14 cellular contexts compared by ENCODE assay signal in the genomic region with DNA sequence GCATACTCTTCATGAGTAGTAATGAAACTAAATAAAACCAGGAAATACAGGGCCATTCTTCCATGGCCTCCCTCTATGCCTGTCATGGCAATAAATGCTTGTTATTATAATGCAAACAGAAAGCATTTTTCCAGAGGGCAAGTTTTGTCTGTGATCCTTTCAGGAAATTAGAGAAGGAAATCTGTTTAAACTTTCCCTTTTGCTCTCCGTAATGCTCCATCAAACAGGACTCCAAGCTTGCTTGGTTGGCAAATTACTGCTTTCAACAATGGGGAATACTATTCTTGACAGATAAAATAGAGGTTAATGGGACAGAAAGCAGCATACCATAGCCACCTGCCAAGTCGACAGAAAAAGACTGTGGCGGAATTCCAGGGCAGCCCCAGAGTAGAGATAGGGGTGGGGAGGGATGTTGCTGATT.
DNase-seq lines count a peak whose midpoint lies in the region; ATAC-seq and TF ChIP-seq lines count a peak whose summit lies in the region.
"Had no signal": no experiment of that assay in that cellular context is flagged by ENCODE, and none has a peak within 500 bp of the region (broad histone marks: within the 10 kb centered on the region; RNA-seq: fewer than 3 reads in every experiment).

No MANE protein-coding gene starts in this region.

- intact Hi-C loops in heart right ventricle (cut with DNase I), result no loop called here

- CTCF ChIA-PET in SK-N-SH (lab: Yijun Ruan, JAX), result no interaction called here

- no peak overlapping the region for H2AFZ ChIP-seq in SK-N-SH (ENCODE audit: low read depth)
- no peak overlapping the region for H2AFZ ChIP-seq in neural cell (ENCODE audit: low read depth, low read length)

- peak; percentile 21 for DNase-seq in ELF-1 (ENCODE audit: low read depth, low spot score)
- DNase-seq in SK-N-SH, result no peak
- DNase-seq in heart right ventricle, result peak; percentile 35 to 50
- DNase-seq in NCI-H774 (lab: John Stamatoyannopoulos, UW), result no peak
- DNase-seq in stimulated activated CD4-positive, alpha-beta T cell treated with anti-CD3 and anti-CD28 coated beads, Interleukin-2, amount 100 ng/mL, for 48 hours, result no peak
- no peak for DNase-seq in AG20443 (ENCODE audit: low spot score)
- no peak for DNase-seq in NOMO-1 treated with DMSO at 0.1 percent for 48 hours (lab: John Stamatoyannopoulos, UW; ENCODE audit: unreplicated experiment)
- DNase-seq: activated gamma-delta T cell treated with Interleukin-2 at 50 U/mL for 16 hours, brain microvascular endothelial cell, Caco-2, NCI-H2171 had no signal

- H3K9me2 ChIP-seq in SK-N-SH (no peaks in the 10 kb centered on the region), neural cell (ENCODE audit: insufficient read depth, low read length) (no peaks in the 10 kb centered on the region)

- H3K27me3 ChIP-seq in SK-N-SH (ENCODE audit: insufficient read depth) (no peaks in the 10 kb centered on the region), heart right ventricle (no peaks in the 10 kb centered on the region), neural cell (ENCODE audit: insufficient read depth, low read depth, low read length) (no peaks in the 10 kb centered on the region)
- H3K27me3 ChIP-seq: brain microvascular endothelial cell had no signal

- H3K4me3 ChIP-seq in SK-N-SH (ENCODE audit: low read depth in 2 of 2, low read length in 1 of 2) (no peak overlapping the region), heart right ventricle (peak overlapping the region in 5 of 10 donors; percentile 8 to 28 (median 18)), neural cell (ENCODE audit: low read length) (peak overlapping the region; percentile 51)

- H3K36me3 ChIP-seq in SK-N-SH (replicated peaks in 1 of 2; ENCODE audit: control insufficient read depth in 1 of 2, insufficient read depth in 2 of 2, low read length in 1 of 2), result no peaks in the 10 kb centered on the region
- H3K36me3 ChIP-seq in heart right ventricle, result no peaks in the 10 kb centered on the region
- no peaks in the 10 kb centered on the region for H3K36me3 ChIP-seq in neural cell (ENCODE audit: insufficient read depth, low read length)
- H3K36me3 ChIP-seq: brain microvascular endothelial cell had no signal

- peak; percentile 40 to 84 (median 60) for ATAC-seq in heart right ventricle
- ATAC-seq: HCT116; natural killer cell treated with Interleukin-12 subunit alpha and Interleukin-12 subunit beta and Interleukin-15 and Interleukin-18, amount 100 ng/mL, for 72 hours had no signal

- TF ChIP-seq CTCF in SK-N-SH (IDR thresholded peaks at IDR 0.05) (no peak), heart right ventricle (IDR thresholded peaks at IDR 0.05) (no peak), neural cell (IDR thresholded peaks at IDR 0.05; ENCODE audit: poor library complexity, severe bottlenecking) (peak; percentile 8)

- no peaks in the 10 kb centered on the region for H4K20me1 ChIP-seq in SK-N-SH (ENCODE audit: insufficient read depth)
- H4K20me1 ChIP-seq in neural cell (ENCODE audit: insufficient read depth), result no peaks in the 10 kb centered on the region

- H3K4me1 ChIP-seq in SK-N-SH (ENCODE audit: control insufficient read depth in 1 of 2, insufficient read depth in 2 of 2, low read depth in 1 of 2, low read length in 1 of 2), result peaks cover 2 to 6% of the 10 kb centered on the region in 2 experiments; a peak in 2 of 4 replicates
- peaks cover 11 to 77% (median 62%) of the 10 kb centered on the region in 9 donors for H3K4me1 ChIP-seq in heart right ventricle
- H3K4me1 ChIP-seq: Caco-2 had no signal

- no peaks in the 10 kb centered on the region for H3K9me3 ChIP-seq in SK-N-SH
- peaks cover 0 to 9% (median 0%) of the 10 kb centered on the region in 11 donors for H3K9me3 ChIP-seq in heart right ventricle
- H3K9me3 ChIP-seq in neural cell (ENCODE audit: low read length), result no peaks in the 10 kb centered on the region
- H3K9me3 ChIP-seq: Caco-2 had no signal

- H3F3A ChIP-seq in SK-N-SH (replicated peaks; ENCODE audit: insufficient read depth), result no peaks in the 10 kb centered on the region
- peaks cover 19% of the 10 kb centered on the region for H3F3A ChIP-seq in neural cell (ENCODE audit: insufficient read depth, low read length, poor library complexity, severe bottlenecking)

- 67% methylated on average over 3 of the region's 3 CpGs for WGBS in SK-N-SH (ENCODE audit: low lambda C conversion rate)
- WGBS in heart right ventricle, 2 donors, result 7 to 16% methylated on average over 3 of the region's 3 CpGs

- H3K27ac ChIP-seq in SK-N-SH (ENCODE audit: low read depth in 2 of 2, low read length in 1 of 2) (no peak overlapping the region), heart right ventricle (peak overlapping the region in 8 of 10 donors; percentile 23 to 78 (median 56)), neural cell (ENCODE audit: low read length) (peak overlapping the region; percentile 51)
- H3K27ac ChIP-seq: brain microvascular endothelial cell had no signal

- TF ChIP-seq RAD21 in SK-N-SH (IDR thresholded peaks at IDR 0.05; ENCODE audit: low read length) (no peak), neural cell (conservative IDR thresholded peaks at IDR 0.05) (peak; percentile 17)

- H3K9ac ChIP-seq in SK-N-SH, result no peak overlapping the region
- no peak overlapping the region for H3K9ac ChIP-seq in neural cell (ENCODE audit: low read length)

- H3K4me2 ChIP-seq in SK-N-SH (0 out of 2 replicates have a peak overlapping the region, but pooled peaks have one; percentile 1), neural cell (ENCODE audit: low read length) (peak overlapping the region; percentile 16)

- no peak for TF ChIP-seq EP300 in SK-N-SH (IDR thresholded peaks at IDR 0.05; ENCODE audit: borderline replicate concordance in 1 of 2, low read depth in 1 of 2, low read length in 1 of 2)
- TF ChIP-seq EP300 in neural cell (conservative IDR thresholded peaks at IDR 0.05; ENCODE audit: poor library complexity, severe bottlenecking), result peak; percentile 82

- POLR2A ChIA-PET in SK-N-SH (lab: Yijun Ruan, JAX), result no interaction called here

- H3K79me2 ChIP-seq in SK-N-SH (ENCODE audit: insufficient read depth) (no peaks in the 10 kb centered on the region), neural cell (replicated peaks; ENCODE audit: insufficient read depth, low read length) (peaks cover 2% of the 10 kb centered on the region)

TF ChIP-seq in SK-N-SH, 30 proteins besides CTCF, POLR2A, EP300 and RAD21 (continues in another document):
- TF ChIP-seq SMC3 (IDR thresholded peaks at IDR 0.05; ENCODE audit: low read depth, low read length) (no peak), TAF1 (IDR thresholded peaks at IDR 0.05; ENCODE audit: borderline replicate concordance, low read depth, low read length) (no peak), RCOR1 (IDR thresholded peaks at IDR 0.05; ENCODE audit: low read length) (no peak), NRF1 (IDR thresholded peaks at IDR 0.05; ENCODE audit: low read depth, low read length) (no peak), MEF2A (IDR thresholded peaks at IDR 0.05; ENCODE audit: borderline replicate concordance, low read depth) (no peak)
- TF ChIP-seq, protein P1, sequence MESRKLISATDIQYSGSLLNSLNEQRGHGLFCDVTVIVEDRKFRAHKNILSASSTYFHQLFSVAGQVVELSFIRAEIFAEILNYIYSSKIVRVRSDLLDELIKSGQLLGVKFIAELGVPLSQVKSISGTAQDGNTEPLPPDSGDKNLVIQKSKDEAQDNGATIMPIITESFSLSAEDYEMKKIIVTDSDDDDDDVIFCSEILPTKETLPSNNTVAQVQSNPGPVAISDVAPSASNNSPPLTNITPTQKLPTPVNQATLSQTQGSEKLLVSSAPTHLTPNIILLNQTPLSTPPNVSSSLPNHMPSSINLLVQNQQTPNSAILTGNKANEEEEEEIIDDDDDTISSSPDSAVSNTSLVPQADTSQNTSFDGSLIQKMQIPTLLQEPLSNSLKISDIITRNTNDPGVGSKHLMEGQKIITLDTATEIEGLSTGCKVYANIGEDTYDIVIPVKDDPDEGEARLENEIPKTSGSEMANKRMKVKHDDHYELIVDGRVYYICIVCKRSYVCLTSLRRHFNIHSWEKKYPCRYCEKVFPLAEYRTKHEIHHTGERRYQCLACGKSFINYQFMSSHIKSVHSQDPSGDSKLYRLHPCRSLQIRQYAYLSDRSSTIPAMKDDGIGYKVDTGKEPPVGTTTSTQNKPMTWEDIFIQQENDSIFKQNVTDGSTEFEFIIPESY (IDR thresholded peaks at IDR 0.05; ENCODE audit: borderline replicate concordance, low read depth), result no peak
- TF ChIP-seq, protein P2, sequence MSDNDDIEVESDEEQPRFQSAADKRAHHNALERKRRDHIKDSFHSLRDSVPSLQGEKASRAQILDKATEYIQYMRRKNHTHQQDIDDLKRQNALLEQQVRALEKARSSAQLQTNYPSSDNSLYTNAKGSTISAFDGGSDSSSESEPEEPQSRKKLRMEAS (IDR thresholded peaks at IDR 0.05; ENCODE audit: low read depth), result no peak

TF ChIP-seq in neural cell, 6 proteins besides CTCF, POLR2A, EP300 and RAD21 (continues in another document):
- TF ChIP-seq SMC3 (conservative IDR thresholded peaks at IDR 0.05; ENCODE audit: poor library complexity), result peak; percentile 33
- peak; percentile 0 for TF ChIP-seq MXI1 (conservative IDR thresholded peaks at IDR 0.05; ENCODE audit: poor library complexity, severe bottlenecking)
- TF ChIP-seq, protein P3, sequence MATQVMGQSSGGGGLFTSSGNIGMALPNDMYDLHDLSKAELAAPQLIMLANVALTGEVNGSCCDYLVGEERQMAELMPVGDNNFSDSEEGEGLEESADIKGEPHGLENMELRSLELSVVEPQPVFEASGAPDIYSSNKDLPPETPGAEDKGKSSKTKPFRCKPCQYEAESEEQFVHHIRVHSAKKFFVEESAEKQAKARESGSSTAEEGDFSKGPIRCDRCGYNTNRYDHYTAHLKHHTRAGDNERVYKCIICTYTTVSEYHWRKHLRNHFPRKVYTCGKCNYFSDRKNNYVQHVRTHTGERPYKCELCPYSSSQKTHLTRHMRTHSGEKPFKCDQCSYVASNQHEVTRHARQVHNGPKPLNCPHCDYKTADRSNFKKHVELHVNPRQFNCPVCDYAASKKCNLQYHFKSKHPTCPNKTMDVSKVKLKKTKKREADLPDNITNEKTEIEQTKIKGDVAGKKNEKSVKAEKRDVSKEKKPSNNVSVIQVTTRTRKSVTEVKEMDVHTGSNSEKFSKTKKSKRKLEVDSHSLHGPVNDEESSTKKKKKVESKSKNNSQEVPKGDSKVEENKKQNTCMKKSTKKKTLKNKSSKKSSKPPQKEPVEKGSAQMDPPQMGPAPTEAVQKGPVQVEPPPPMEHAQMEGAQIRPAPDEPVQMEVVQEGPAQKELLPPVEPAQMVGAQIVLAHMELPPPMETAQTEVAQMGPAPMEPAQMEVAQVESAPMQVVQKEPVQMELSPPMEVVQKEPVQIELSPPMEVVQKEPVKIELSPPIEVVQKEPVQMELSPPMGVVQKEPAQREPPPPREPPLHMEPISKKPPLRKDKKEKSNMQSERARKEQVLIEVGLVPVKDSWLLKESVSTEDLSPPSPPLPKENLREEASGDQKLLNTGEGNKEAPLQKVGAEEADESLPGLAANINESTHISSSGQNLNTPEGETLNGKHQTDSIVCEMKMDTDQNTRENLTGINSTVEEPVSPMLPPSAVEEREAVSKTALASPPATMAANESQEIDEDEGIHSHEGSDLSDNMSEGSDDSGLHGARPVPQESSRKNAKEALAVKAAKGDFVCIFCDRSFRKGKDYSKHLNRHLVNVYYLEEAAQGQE (IDR thresholded peaks at IDR 0.05; ENCODE audit: borderline replicate concordance), result peak; percentile 99
- no peak for TF ChIP-seq TAF1 (IDR thresholded peaks at IDR 0.05; ENCODE audit: low read depth)
- peak; percentile 76 for TF ChIP-seq POLR2AphosphoS5 (IDR thresholded peaks at IDR 0.05)

Comparison
In these comparisons a context has a peak if more than half of its experiments do, and no peak if none do; other contexts are left out.
1. DNase-seq: peak in ELF-1 (single experiment) and heart right ventricle (2 of 2); none in SK-N-SH (single experiment), NCI-H774 (single experiment), stimulated activated CD4-positive, alpha-beta T cell treated with anti-CD3 and anti-CD28 coated beads, Interleukin-2, amount 100 ng/mL, for 48 hours (0 of 2), AG20443 (single experiment) and NOMO-1 treated with DMSO at 0.1 percent for 48 hours (single experiment).
2. H3K27ac ChIP-seq: peak in heart right ventricle (8 of 10) and neural cell (single experiment); none in SK-N-SH (0 of 2).